8 cellular contexts compared by ENCODE assay signal in the genomic region with DNA sequence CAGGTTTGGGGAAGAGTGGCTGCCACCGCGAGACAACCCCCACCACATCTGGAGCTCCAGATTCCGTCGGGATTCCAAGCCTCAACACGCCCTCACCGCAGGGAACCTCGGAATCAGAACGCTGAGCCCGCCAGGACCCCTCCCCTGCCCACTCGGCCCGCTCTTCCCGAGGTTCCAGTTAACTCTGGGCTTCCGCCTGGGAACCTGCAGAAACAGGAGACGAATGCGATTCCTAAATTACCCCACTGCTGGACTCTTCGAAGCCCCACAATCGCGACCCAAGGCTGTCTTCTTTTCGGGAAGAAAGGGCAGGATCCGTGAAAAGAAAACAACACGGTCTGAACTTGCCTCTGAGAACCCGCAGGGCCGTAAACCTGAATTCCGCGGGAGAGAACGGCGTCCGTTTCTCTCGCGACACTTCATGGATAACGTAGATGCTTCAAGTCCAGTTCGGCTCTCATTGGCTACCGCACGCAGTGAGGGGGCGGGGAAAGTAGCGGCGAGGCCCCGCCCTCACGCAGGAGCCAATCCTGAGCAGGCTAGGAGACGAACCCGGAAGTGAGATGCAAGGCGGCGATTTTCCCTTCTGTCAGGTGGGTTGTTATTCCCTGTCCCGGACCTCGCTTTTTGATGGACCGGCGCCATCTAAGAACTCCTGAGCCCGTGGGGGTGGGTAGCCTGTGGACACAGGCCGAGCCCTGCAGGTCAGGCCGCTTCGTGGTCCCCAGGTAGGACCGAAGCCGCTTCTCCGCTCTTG. TPM values are rescaled to one million over a fixed set of nuclear protein-coding genes. Genes with fewer than 3 reads are reported as not detected.
DNase-seq lines count a peak whose midpoint lies in the region; ATAC-seq, FAIRE-seq and TF ChIP-seq lines count a peak whose summit lies in the region.

A gene with protein sequence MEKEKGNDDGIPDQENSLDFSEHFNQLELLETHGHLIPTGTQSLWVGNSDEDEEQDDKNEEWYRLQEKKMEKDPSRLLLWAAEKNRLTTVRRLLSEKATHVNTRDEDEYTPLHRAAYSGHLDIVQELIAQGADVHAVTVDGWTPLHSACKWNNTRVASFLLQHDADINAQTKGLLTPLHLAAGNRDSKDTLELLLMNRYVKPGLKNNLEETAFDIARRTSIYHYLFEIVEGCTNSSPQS (plus strand): TSS at position 542 of the 757 bp plus-strand sequence. CDS start 2,710 bp downstream, outside the sequence.
Gene MRE11 (minus strand): TSS at position 402 of the 757 bp plus-strand sequence. CDS start 1,043 bp downstream, outside the sequence.

- H3K27ac Mint-ChIP-seq in T-cell (peak within 1 kb of the TSS; percentile 94 to 96), type B pancreatic cell (peak within 1 kb of the TSS; percentile 96)

- TF ChIP-seq CTCF in adrenal gland (IDR thresholded peaks at IDR 0.05) (peak in 2 of 6 experiments; percentile 5 to 14), heart left ventricle (IDR thresholded peaks at IDR 0.05) (no peak), type B pancreatic cell (conservative IDR thresholded peaks at IDR 0.05) (peak; percentile 22)

- intact Hi-C loops in adrenal gland (cut with DNase I) (no loop called here), heart left ventricle (cut with DNase I) (loop anchor here in 2 of 10 donors (5.0 to 10.0 kb wide), 2 partner anchors 309 to 596 kb away; no protein-coding TSS in a partner anchor)

- H3K36me3 ChIP-seq in adrenal gland (replicated peaks in 1 of 2) (peaks cover 0 to 22% of the 10 kb centered on the region in 2 donors), heart left ventricle (peaks cover 0 to 47% (median 42%) of the 10 kb centered on the region in 9 donors)

- WGBS in adrenal gland, 4 donors = 0 to 1% (median 0%) methylated on average over 26 to 54 of the region's 54 CpGs
- WGBS in heart left ventricle, 4 donors = 0 to 2% (median 0%) methylated on average over 43 to 54 of the region's 54 CpGs

- DNase-seq in GM12891 (ENCODE audit: insufficient read length, low spot score) (peak; percentile 64), NCI-H1436 treated with DMSO at 0.1 percent for 48 hours (lab: John Stamatoyannopoulos, UW) (peak; percentile 88), T-cell (peak; percentile 90 to 98 (median 96)), adrenal gland (peak; percentile 96 to 100 (median 98)), heart left ventricle (peak; percentile 96 to 97 (median 96)), pons (ENCODE audit: low spot score) (peak; percentile 98), type B pancreatic cell (ENCODE audit: extremely low spot score, unreplicated experiment) (peak; percentile 96)

- H3K4me1 ChIP-seq in adrenal gland (replicated peaks in 1 of 2) = peaks cover 17 to 30% of the 10 kb centered on the region in 2 donors
- peaks cover 0 to 33% (median 18%) of the 10 kb centered on the region in 12 donors for H3K4me1 ChIP-seq in heart left ventricle

- no peaks in the 10 kb centered on the region for H3K9me3 ChIP-seq in adrenal gland (replicated peaks in 1 of 3)
- H3K9me3 ChIP-seq in heart left ventricle = no peaks in the 10 kb centered on the region

- H3K27me3 Mint-ChIP-seq in T-cell = no peaks in the 10 kb centered on the region
- no peaks in the 10 kb centered on the region for H3K27me3 Mint-ChIP-seq in type B pancreatic cell

- CTCF ChIA-PET in T-cell (lab: Charles Lee) = interaction anchor here in 1 of 2 donors (1.0 to 1.3 kb wide), 3 partner anchors 10 to 54 kb away, joined by 3 to 10 read pairs (median 7); no protein-coding TSS in a partner anchor

- POLR2A ChIA-PET in T-cell (lab: Charles Lee) = interaction anchor here (0.6 to 0.7 kb wide), 3 partner anchors 365 to 724 kb away, joined by 3 read pairs; no protein-coding TSS in a partner anchor

- H3K4me3 ChIP-seq in adrenal gland = peak within 1 kb of the TSS; percentile 51 to 91 (median 72)
- peak within 1 kb of the TSS; percentile 40 to 98 (median 85) for H3K4me3 ChIP-seq in heart left ventricle

- H3K36me3 Mint-ChIP-seq in T-cell = peaks cover 21% of the 10 kb centered on the region
- H3K36me3 Mint-ChIP-seq in type B pancreatic cell = peaks cover 13% of the 10 kb centered on the region

- H3K9me3 Mint-ChIP-seq in T-cell (no peaks in the 10 kb centered on the region), type B pancreatic cell (no peaks in the 10 kb centered on the region)

- H3K27ac ChIP-seq in adrenal gland = peak within 1 kb of the TSS; percentile 58 to 86 (median 79)
- peak within 1 kb of the TSS in 11 of 12 donors; percentile 36 to 85 (median 78) for H3K27ac ChIP-seq in heart left ventricle

- peak; percentile 99 for FAIRE-seq in GM12891 (lab: Jason Lieb, UNC)

- ATAC-seq in HG02840 (IDR thresholded peaks at IDR 0.05; ENCODE audit: low FRiP score, unreplicated experiment) = peak; percentile 99
- peak; percentile 99 to 100 (median 100) for ATAC-seq in T-cell (replicated peaks in 1 of 4)
- ATAC-seq in heart left ventricle = peak; percentile 100

- H3K4me3 Mint-ChIP-seq in T-cell (peak within 1 kb of the TSS; percentile 92 to 97 (median 96)), type B pancreatic cell (peak within 1 kb of the TSS; percentile 97)

- H3K27me3 ChIP-seq in adrenal gland (no peaks in the 10 kb centered on the region), heart left ventricle (no peaks in the 10 kb centered on the region)

- H3K4me1 Mint-ChIP-seq in T-cell (peaks cover 42 to 64% (median 44%) of the 10 kb centered on the region in 3 donors), type B pancreatic cell (ENCODE audit: unreplicated experiment) (peaks cover 12% of the 10 kb centered on the region)

- peak; percentile 79 for TF ChIP-seq POLR2A in GM12891 (IDR thresholded peaks at IDR 0.05; ENCODE audit: low read depth, low read length)
- peak in 1 of 2 donors; percentile 21 for TF ChIP-seq POLR2A in adrenal gland (IDR thresholded peaks at IDR 0.05)
- TF ChIP-seq POLR2A in heart left ventricle (IDR thresholded peaks at IDR 0.05) = peak in 1 of 2 donors; percentile 66

TF ChIP-seq in GM12891, 5 proteins besides CTCF, POLR2A, EP300 and RAD21:
- TF ChIP-seq SPI1 (IDR thresholded peaks at IDR 0.05; ENCODE audit: low read depth, low read length) (0 out of 2 replicates have a peak, but pooled peaks have one; percentile 22), TAF1 (IDR thresholded peaks at IDR 0.05; ENCODE audit: low read depth, low read length) (peak; percentile 78), POLR2AphosphoS5 (IDR thresholded peaks at IDR 0.05; ENCODE audit: low read depth, low read length) (peak; percentile 72; the same call in 1 of the 2 replicates), PAX5 (IDR thresholded peaks at IDR 0.05; ENCODE audit: insufficient read depth, low read length, severe bottlenecking) (no peak), POU2F2 (IDR thresholded peaks at IDR 0.05; ENCODE audit: low read depth, low read length) (peak; percentile 73; the same call in 1 of the 2 replicates)

RNA-seq across cellular contexts. Expression of the first gene that starts in this region (rescaled TPM):
- polyA plus RNA-seq in GM12891 (2012; ENCODE audit: low read depth, missing spikeins) = 21.1 TPM
- total RNA-seq in T-cell = 10 to 100 TPM; 36.9 to 43.4 (median 39.7) TPM
- 10 to 100 TPM in 6 of 8 donors, 1 to 10 TPM in 2; 5.0 to 17.0 (median 10.9) TPM for total RNA-seq in adrenal gland
- polyA plus RNA-seq in adrenal gland = 10 to 100 TPM; 18.1 to 33.7 (median 20.3) TPM
- total RNA-seq in heart left ventricle = 1 to 10 TPM; 3.5 to 6.9 (median 5.7) TPM
- 10 to 100 TPM in 1 of 2 donors, 1 to 10 TPM in 1; 5.6 to 10.5 TPM for polyA plus RNA-seq in heart left ventricle
- 15.0 and 21.7 TPM in 2 replicates for total RNA-seq in type B pancreatic cell (ENCODE audit: low replicate concordance)

RNA-seq across cellular contexts. Expression of gene MRE11, which starts in this region (rescaled TPM):
- polyA plus RNA-seq in GM12891 (2012; ENCODE audit: low read depth, missing spikeins) = 16.8 TPM
- total RNA-seq in T-cell (10 to 100 TPM; 22.1 to 34.0 (median 27.4) TPM), adrenal gland (10 to 100 TPM in 6 of 8 donors, 1 to 10 TPM in 2; 7.6 to 29.0 (median 14.4) TPM), heart left ventricle (10 to 100 TPM in 2 of 9 donors, 1 to 10 TPM in 7; 4.2 to 12.3 (median 8.4) TPM), type B pancreatic cell (ENCODE audit: low replicate concordance) (22.6 and 37.6 TPM in 2 replicates)
- polyA plus RNA-seq in adrenal gland (1 to 10 TPM; 4.3 to 8.9 (median 5.0) TPM), heart left ventricle (1 to 10 TPM; 1.9 to 6.3 TPM)

Comparison
In these comparisons a context has a peak if more than half of its experiments do, and no peak if none do; other contexts are left out.
1. Peak in every context shown above with its lines: DNase-seq, ATAC-seq, H3K4me3 ChIP-seq and H3K27ac ChIP-seq.